8 cellular contexts compared by ENCODE assay signal in the genomic region with DNA sequence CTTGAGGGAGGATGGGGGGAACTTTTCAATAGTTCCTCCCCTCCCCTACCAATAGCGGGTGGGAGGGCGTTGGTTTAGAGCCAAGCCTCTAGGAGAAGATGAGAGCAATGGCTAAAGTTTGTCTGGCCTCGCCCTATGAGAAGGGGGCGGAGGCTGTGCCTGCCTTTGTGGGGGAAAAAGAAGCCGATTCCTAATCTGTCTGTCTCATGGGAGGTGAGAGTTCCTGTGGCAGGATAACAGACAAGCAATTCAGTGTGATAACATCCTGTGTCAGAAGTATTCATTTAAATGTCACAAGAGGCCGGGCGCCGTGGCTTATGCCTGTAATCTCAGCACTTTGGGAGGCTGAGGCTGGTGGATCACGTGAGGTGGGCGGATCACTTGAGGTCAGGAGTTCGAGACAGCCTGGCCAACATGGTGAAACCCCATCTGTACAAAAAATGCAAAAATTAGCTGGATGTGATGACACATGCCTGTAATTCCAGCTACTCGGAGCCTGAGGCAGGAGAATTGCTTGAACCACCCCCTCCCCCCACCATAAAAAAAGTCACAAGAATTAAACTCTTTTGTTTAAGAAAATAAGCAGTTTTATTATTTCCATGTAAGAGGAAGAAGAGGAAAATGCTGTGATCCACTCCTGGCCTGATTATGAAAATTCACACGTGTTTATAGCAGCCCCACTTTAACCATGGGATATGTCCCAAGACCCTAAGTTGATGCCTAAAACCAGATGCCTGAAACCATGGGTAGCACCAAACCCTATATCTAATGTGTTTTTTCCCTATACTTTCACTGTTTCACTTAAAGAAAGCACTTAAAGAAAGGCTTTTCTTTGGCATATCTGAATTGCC. TPM values are rescaled to one million over a fixed set of nuclear protein-coding genes. Genes with fewer than 3 reads are reported as not detected.
DNase-seq lines count a peak whose midpoint lies in the region; ATAC-seq, FAIRE-seq and TF ChIP-seq lines count a peak whose summit lies in the region.

No MANE protein-coding gene starts in this region.

- H3K36me3 Mint-ChIP-seq in activated naive CD8-positive, alpha-beta T cell treated with anti-CD3 and anti-CD28 coated beads for 36 hours, result peaks cover 44% of the 10 kb centered on the region

- H3K4me1 Mint-ChIP-seq in activated naive CD8-positive, alpha-beta T cell treated with anti-CD3 and anti-CD28 coated beads for 36 hours, result peaks cover 74% of the 10 kb centered on the region

- peak overlapping the region in 1 of 2 donors; percentile 99 for H3K27ac ChIP-seq in small intestine (ENCODE audit: low read depth in 1 of 2, low read length in 1 of 2)

- no peaks in the 10 kb centered on the region for H3K9me3 ChIP-seq in small intestine (ENCODE audit: control insufficient read depth, low read depth)

- no peak for FAIRE-seq in small intestine (lab: Jason Lieb, UNC)

- WGBS in small intestine, 3 donors, result 5 to 24% (median 7%) methylated on average over 13 of the region's 13 CpGs

- DNase-seq in GM04504 (ENCODE audit: low read depth), result peak; percentile 76
- peak; percentile 90 for DNase-seq in activated naive CD8-positive, alpha-beta T cell treated with anti-CD3 and anti-CD28 coated beads for 36 hours
- peak; percentile 60 for DNase-seq in hepatic stellate cell (ENCODE audit: low spot score)
- DNase-seq in small intestine, result peak; percentile 53
- DNase-seq in SIG-M5 (lab: John Stamatoyannopoulos, UW), result no peak

- ATAC-seq in HG02981 (IDR thresholded peaks at IDR 0.05; ENCODE audit: unreplicated experiment), result peak; percentile 49
- ATAC-seq in SK-N-SH treated with all-trans-retinoic acid at 6 μM for 48 hours, result peak; percentile 10
- ATAC-seq in GM19035 (IDR thresholded peaks at IDR 0.05; ENCODE audit: unreplicated experiment), result no peak

- peak overlapping the region; percentile 87 for H3K4me3 Mint-ChIP-seq in activated naive CD8-positive, alpha-beta T cell treated with anti-CD3 and anti-CD28 coated beads for 36 hours

- no peaks in the 10 kb centered on the region for H3K27me3 ChIP-seq in small intestine (ENCODE audit: control insufficient read depth in 2 of 2, insufficient read depth in 2 of 2, low read length in 2 of 2)

- no peaks in the 10 kb centered on the region for H3K27me3 Mint-ChIP-seq in activated naive CD8-positive, alpha-beta T cell treated with anti-CD3 and anti-CD28 coated beads for 36 hours

- peaks cover 2% of the 10 kb centered on the region for H3K9me3 Mint-ChIP-seq in activated naive CD8-positive, alpha-beta T cell treated with anti-CD3 and anti-CD28 coated beads for 36 hours

- H3K27ac Mint-ChIP-seq in activated naive CD8-positive, alpha-beta T cell treated with anti-CD3 and anti-CD28 coated beads for 36 hours, result peak overlapping the region; percentile 96

- H3K4me1 ChIP-seq in small intestine (ENCODE audit: control insufficient read depth in 2 of 2, insufficient read depth in 1 of 2, low read depth in 1 of 2, low read length in 1 of 2), result no peaks in the 10 kb centered on the region

- H3K4me3 ChIP-seq in small intestine (ENCODE audit: low read depth in 1 of 2, low read length in 2 of 2), result peak overlapping the region; percentile 76 to 94

- H3K36me3 ChIP-seq in small intestine (ENCODE audit: control insufficient read depth in 2 of 2, insufficient read depth in 2 of 2, low read length in 2 of 2), result no peaks in the 10 kb centered on the region

TF ChIP-seq in SK-N-SH treated with all-trans-retinoic acid at 6 μM for 48 hours, 23 proteins besides CTCF, POLR2A, EP300 and RAD21:
- TF ChIP-seq, protein P1, sequence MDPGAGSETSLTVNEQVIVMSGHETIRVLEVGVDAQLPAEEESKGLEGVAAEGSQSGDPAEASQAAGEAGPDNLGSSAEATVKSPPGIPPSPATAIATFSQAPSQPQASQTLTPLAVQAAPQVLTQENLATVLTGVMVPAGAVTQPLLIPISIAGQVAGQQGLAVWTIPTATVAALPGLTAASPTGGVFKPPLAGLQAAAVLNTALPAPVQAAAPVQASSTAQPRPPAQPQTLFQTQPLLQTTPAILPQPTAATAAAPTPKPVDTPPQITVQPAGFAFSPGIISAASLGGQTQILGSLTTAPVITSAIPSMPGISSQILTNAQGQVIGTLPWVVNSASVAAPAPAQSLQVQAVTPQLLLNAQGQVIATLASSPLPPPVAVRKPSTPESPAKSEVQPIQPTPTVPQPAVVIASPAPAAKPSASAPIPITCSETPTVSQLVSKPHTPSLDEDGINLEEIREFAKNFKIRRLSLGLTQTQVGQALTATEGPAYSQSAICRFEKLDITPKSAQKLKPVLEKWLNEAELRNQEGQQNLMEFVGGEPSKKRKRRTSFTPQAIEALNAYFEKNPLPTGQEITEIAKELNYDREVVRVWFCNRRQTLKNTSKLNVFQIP (CRISPR knock-in tag; IDR thresholded peaks at IDR 0.05; ENCODE audit: borderline replicate concordance, low read depth), result no peak
- TF ChIP-seq ESRRG (CRISPR knock-in tag; IDR thresholded peaks at IDR 0.05) (no peak), OSR1 (CRISPR knock-in tag; IDR thresholded peaks at IDR 0.05) (no peak), ZNF70 (CRISPR knock-in tag; IDR thresholded peaks at IDR 0.05) (no peak), GLIS3 (CRISPR knock-in tag; IDR thresholded peaks at IDR 0.05) (no peak), ISL1 (CRISPR knock-in tag; IDR thresholded peaks at IDR 0.05) (no peak), ZC3H10 (CRISPR knock-in tag; IDR thresholded peaks at IDR 0.05) (no peak), RARB (CRISPR knock-in tag; IDR thresholded peaks at IDR 0.05) (no peak), TCF4 (CRISPR knock-in tag; IDR thresholded peaks at IDR 0.05; ENCODE audit: borderline replicate concordance) (no peak), PPARA (CRISPR knock-in tag; IDR thresholded peaks at IDR 0.05; ENCODE audit: borderline replicate concordance) (no peak)
- TF ChIP-seq, protein P2, sequence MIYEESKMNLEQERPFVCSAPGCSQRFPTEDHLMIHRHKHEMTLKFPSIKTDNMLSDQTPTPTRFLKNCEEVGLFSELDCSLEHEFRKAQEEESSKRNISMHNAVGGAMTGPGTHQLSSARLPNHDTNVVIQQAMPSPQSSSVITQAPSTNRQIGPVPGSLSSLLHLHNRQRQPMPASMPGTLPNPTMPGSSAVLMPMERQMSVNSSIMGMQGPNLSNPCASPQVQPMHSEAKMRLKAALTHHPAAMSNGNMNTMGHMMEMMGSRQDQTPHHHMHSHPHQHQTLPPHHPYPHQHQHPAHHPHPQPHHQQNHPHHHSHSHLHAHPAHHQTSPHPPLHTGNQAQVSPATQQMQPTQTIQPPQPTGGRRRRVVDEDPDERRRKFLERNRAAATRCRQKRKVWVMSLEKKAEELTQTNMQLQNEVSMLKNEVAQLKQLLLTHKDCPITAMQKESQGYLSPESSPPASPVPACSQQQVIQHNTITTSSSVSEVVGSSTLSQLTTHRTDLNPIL (CRISPR knock-in tag; IDR thresholded peaks at IDR 0.05; ENCODE audit: low read depth), result no peak

RNA-seq across cellular contexts. Expression of a gene that starts 1.7 kb away (rescaled TPM):
- total RNA-seq in activated naive CD8-positive, alpha-beta T cell treated with anti-CD3 and anti-CD28 coated beads for 36 hours, result 10 to 100 TPM; 33.9 to 37.9 TPM
- 1 to 10 TPM; 2.4 to 5.8 (median 2.5) TPM for polyA plus RNA-seq in small intestine

RNA-seq across cellular contexts. Expression of a gene that starts 50.4 kb away (rescaled TPM):
- not detected for total RNA-seq in activated naive CD8-positive, alpha-beta T cell treated with anti-CD3 and anti-CD28 coated beads for 36 hours
- under 1 TPM in 1 of 3 donors, not detected in 2; 0.22 TPM for polyA plus RNA-seq in small intestine
